7 cellular contexts compared by ENCODE assay signal in genomic region chr19:20999731-21000352, GRCh38. TPM values are rescaled to one million over a fixed set of nuclear protein-coding genes. Genes with fewer than 3 reads are reported as not detected.
A peak's percentile ranks its signal among the peaks of the same experiment; 100 is the strongest.
DNase-seq lines count a peak whose midpoint lies in the region; ATAC-seq and TF ChIP-seq lines count a peak whose summit lies in the region.

No MANE protein-coding gene starts in this region.

- no peak for TF ChIP-seq POLR2A in erythroblast (IDR thresholded peaks at IDR 0.05; ENCODE audit: low read length)

- DNase-seq in NCI-H748 (lab: John Stamatoyannopoulos, UW; ENCODE audit: unreplicated experiment) (peak; percentile 92), activated T-cell treated with anti-CD3 and anti-CD28 coated beads for 24 hours (ENCODE audit: low read depth) (peak; percentile 86), erythroblast (lab: John Stamatoyannopoulos, UW) (peak; percentile 36 to 42), mucosa of gallbladder (ENCODE audit: low spot score) (peak; percentile 91)
- peak; percentile 68 to 82 for DNase-seq in stimulated activated CD8-positive, alpha-beta memory T cell treated with anti-CD3 and anti-CD28 coated beads, Interleukin-2, amount 100 ng/mL, for 48 hours (ENCODE audit: low read depth in 2 of 2)

- ATAC-seq in GM18861 (IDR thresholded peaks at IDR 0.05; ENCODE audit: unreplicated experiment) (peak; percentile 72), HG03097 (IDR thresholded peaks at IDR 0.05; ENCODE audit: low FRiP score, unreplicated experiment) (peak; percentile 98)

RNA-seq across cellular contexts. Expression of gene ZNF430, which starts 20.6 kb away (rescaled TPM):
- 11.1 TPM for total RNA-seq in mucosa of gallbladder

Comparison
In these comparisons a context has a peak if more than half of its experiments do, and no peak if none do; other contexts are left out.
1. Peak in every context shown above with its lines: DNase-seq and ATAC-seq.
2. DNase-seq: peak in every context shown above with its lines; median percentile 92 in NCI-H748; 91 in mucosa of gallbladder; 86 in activated T-cell treated with anti-CD3 and anti-CD28 coated beads for 24 hours; 75 in stimulated activated CD8-positive, alpha-beta memory T cell treated with anti-CD3 and anti-CD28 coated beads, Interleukin-2, amount 100 ng/mL, for 48 hours; 39 in erythroblast.